In genomic region chr2:191878576-191879298, GRCh38 we compare ENCODE assay signal across 1 cellular context.
TF ChIP-seq lines count a peak whose summit lies in the region.

No MANE protein-coding gene starts in this region.

TF ChIP-seq in HEK293, 187 proteins besides CTCF, POLR2A, EP300 and RAD21 (continued from another document):
- TF ChIP-seq ZFHX2 (tag by site-specific recombination; conservative IDR thresholded peaks at IDR 0.05) (no peak), BCL11A (tag by site-specific recombination; IDR thresholded peaks at IDR 0.05; ENCODE audit: low read depth) (no peak), TSHZ1 (tag by site-specific recombination; IDR thresholded peaks at IDR 0.05; ENCODE audit: borderline replicate concordance) (no peak), SP7 (tag by site-specific recombination; IDR thresholded peaks at IDR 0.05) (0 out of 2 replicates have a peak, but pooled peaks have one; percentile 27), ZNF837 (tag by site-specific recombination; IDR thresholded peaks at IDR 0.05) (no peak), ZNF558 (tag by site-specific recombination; IDR thresholded peaks at IDR 0.05) (0 out of 2 replicates have a peak, but pooled peaks have one; percentile 19), ZNF26 (tag by site-specific recombination; IDR thresholded peaks at IDR 0.05) (no peak), ZNF776 (tag by site-specific recombination; IDR thresholded peaks at IDR 0.05; ENCODE audit: borderline replicate concordance) (no peak), ZNF629 (tag by site-specific recombination; IDR thresholded peaks at IDR 0.05) (peak; percentile 42; the same call in 1 of the 2 replicates), KLF8 (tag by site-specific recombination; IDR thresholded peaks at IDR 0.05) (0 out of 2 replicates have a peak, but pooled peaks have one; percentile 19)
